ENCODE assay signal across 8 cellular contexts in the genomic region with DNA sequence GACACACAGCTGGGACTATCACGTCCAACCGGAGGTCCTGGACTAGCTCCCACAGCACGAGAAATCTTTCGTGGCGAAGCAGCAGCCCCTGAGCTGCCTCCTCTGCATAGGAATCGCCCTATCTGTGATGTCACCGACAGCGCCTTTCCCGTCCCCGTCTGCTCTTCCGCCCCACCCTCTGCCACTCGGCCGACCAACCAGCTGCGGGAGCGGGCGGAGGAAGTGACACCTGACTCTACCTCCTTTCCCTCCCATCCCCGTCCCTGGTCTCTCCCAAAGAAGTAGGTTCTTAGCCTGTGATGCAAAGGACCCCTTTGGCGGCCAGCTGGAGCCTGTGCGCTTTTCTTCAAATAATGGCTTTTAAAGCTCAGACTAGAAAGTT. TPM values are rescaled to one million over a fixed set of nuclear protein-coding genes. Genes with fewer than 3 reads are reported as not detected.
DNase-seq lines count a peak whose midpoint lies in the region; ATAC-seq, FAIRE-seq and TF ChIP-seq lines count a peak whose summit lies in the region.
"Not testable (repeated sequence)": the region's sequence is repeated elsewhere in the genome, so short reads cannot be mapped to it uniquely, and the experiment has no call there.

No MANE protein-coding gene starts in this region.

- intact Hi-C loops in GM12878 (cut with micrococcal nuclease; ENCODE audit: unreplicated experiment); heart right ventricle (cut with DNase I): not testable (repeated sequence)

- not testable (repeated sequence) for H3K27me3 ChIP-seq in GM23338 (ENCODE audit: insufficient read depth); RWPE2 (ENCODE audit: insufficient read depth, poor library complexity, severe bottlenecking); GM12878 (replicated peaks in 1 of 2; ENCODE audit: control insufficient read depth in 2 of 2, insufficient read depth in 2 of 2, low read length in 1 of 2); heart right ventricle; upper lobe of left lung

- POLR2A ChIA-PET in GM12878 (lab: Charles Lee), result not testable (repeated sequence)

- WGBS in GM12878 (ENCODE audit: insufficient coverage, insufficient replicate concordance, low lambda C conversion rate, missing lambda C conversion rate), result 100% methylated on average over 1 of the region's 19 CpGs
- 20 to 42% methylated on average over 1 to 2 of the region's 19 CpGs for WGBS in heart right ventricle, 2 donors
- WGBS in upper lobe of left lung, 2 donors, result 54% methylated on average over 2 of the region's 19 CpGs; no CpG with 5 or more reads in 1 of the 2 donors

- not testable (repeated sequence) for H4K20me1 ChIP-seq in GM23338 (replicated peaks; ENCODE audit: insufficient read depth); GM12878 (ENCODE audit: control insufficient read depth, insufficient read depth)

- not testable (repeated sequence) for DNase-seq in GM23338 (ENCODE audit: low spot score); RWPE2 (ENCODE audit: low spot score); GM12878 (ENCODE audit: low read depth, low spot score); heart right ventricle; natural killer cell treated with Interleukin-12 subunit alpha and Interleukin-12 subunit beta and Interleukin-15 and Interleukin-18, amount 100 ng/mL, for 72 hours (ENCODE audit: low spot score); upper lobe of left lung

- TF ChIP-seq POLR2A in GM12878 (IDR thresholded peaks at IDR 0.05; ENCODE audit: low read depth, low read length); upper lobe of left lung (IDR thresholded peaks at IDR 0.05): not testable (repeated sequence)

- not testable (repeated sequence) for H3K4me1 Mint-ChIP-seq in GM23338; natural killer cell treated with Interleukin-12 subunit alpha and Interleukin-12 subunit beta and Interleukin-15 and Interleukin-18, amount 100 ng/mL, for 72 hours (ENCODE audit: low read depth in 2 of 2)

- not testable (repeated sequence) for TF ChIP-seq RAD21 in GM12878 (IDR thresholded peaks at IDR 0.05; ENCODE audit: insufficient read depth, low read depth, low read length)

- H3K9me3 ChIP-seq in RWPE2 (ENCODE audit: severe bottlenecking); GM12878 (replicated peaks; ENCODE audit: control insufficient read depth, insufficient read depth, low read length); heart right ventricle; upper lobe of left lung: not testable (repeated sequence)

- H3K36me3 ChIP-seq in GM23338 (ENCODE audit: insufficient read depth); RWPE2 (ENCODE audit: low read depth); GM12878 (ENCODE audit: control insufficient read depth in 2 of 2, insufficient read depth in 2 of 2, low read length in 1 of 2); heart right ventricle; upper lobe of left lung: not testable (repeated sequence)

- SMC1A ChIA-PET in GM12878 (lab: Charles Lee; ENCODE audit: uncharacterized antibody, unreplicated experiment), result not testable (repeated sequence)

- CTCF ChIA-PET in GM12878 (lab: Yijun Ruan, JAX), result not testable (repeated sequence)

- ATAC-seq in GM19023 (IDR thresholded peaks at IDR 0.05; ENCODE audit: unreplicated experiment) (peak; percentile 77), GM23338 (peak; percentile 97), HG03097 (IDR thresholded peaks at IDR 0.05; ENCODE audit: low FRiP score, unreplicated experiment) (peak; percentile 65), RWPE2 (ENCODE audit: low read depth) (peak; percentile 93), GM12878 (peak; percentile 93), heart right ventricle (peak; percentile 96 to 100 (median 99)), upper lobe of left lung (ENCODE audit: low FRiP score in 2 of 2) (peak; percentile 84 to 97)
- peak; percentile 87 to 95 for ATAC-seq in natural killer cell treated with Interleukin-12 subunit alpha and Interleukin-12 subunit beta and Interleukin-15 and Interleukin-18, amount 100 ng/mL, for 72 hours

- TF ChIP-seq EP300 in GM12878 (IDR thresholded peaks at IDR 0.05; ENCODE audit: borderline replicate concordance in 1 of 2, control insufficient read depth in 1 of 2, low read depth in 2 of 2, low read length in 2 of 2); upper lobe of left lung (IDR thresholded peaks at IDR 0.05): not testable (repeated sequence)

- H3F3A ChIP-seq in GM23338 (replicated peaks; ENCODE audit: low read depth), result not testable (repeated sequence)

- H3K9me3 Mint-ChIP-seq in GM23338; natural killer cell treated with Interleukin-12 subunit alpha and Interleukin-12 subunit beta and Interleukin-15 and Interleukin-18, amount 100 ng/mL, for 72 hours: not testable (repeated sequence)

- H3K27ac Mint-ChIP-seq in GM23338, result peak overlapping the region; percentile 93; the same call in 1 of the 2 replicates
- not testable (repeated sequence) for H3K27ac Mint-ChIP-seq in natural killer cell treated with Interleukin-12 subunit alpha and Interleukin-12 subunit beta and Interleukin-15 and Interleukin-18, amount 100 ng/mL, for 72 hours

- H3K36me3 Mint-ChIP-seq in GM23338 (ENCODE audit: low read depth); natural killer cell treated with Interleukin-12 subunit alpha and Interleukin-12 subunit beta and Interleukin-15 and Interleukin-18, amount 100 ng/mL, for 72 hours: not testable (repeated sequence)

- not testable (repeated sequence) for H3K4me3 Mint-ChIP-seq in GM23338; natural killer cell treated with Interleukin-12 subunit alpha and Interleukin-12 subunit beta and Interleukin-15 and Interleukin-18, amount 100 ng/mL, for 72 hours

- H3K27me3 Mint-ChIP-seq in GM23338 (ENCODE audit: insufficient read depth, low read depth, poor library complexity); natural killer cell treated with Interleukin-12 subunit alpha and Interleukin-12 subunit beta and Interleukin-15 and Interleukin-18, amount 100 ng/mL, for 72 hours: not testable (repeated sequence)

- H3K27ac ChIP-seq in GM23338 (ENCODE audit: low read depth); RWPE2 (ENCODE audit: poor library complexity, severe bottlenecking); GM12878 (ENCODE audit: control insufficient read depth, insufficient read depth); heart right ventricle; upper lobe of left lung: not testable (repeated sequence)

- in situ Hi-C loops in GM12878 (cut with MboI), result not testable (repeated sequence)

- not testable (repeated sequence) for H3K4me3 ChIP-seq in GM23338; RWPE2 (ENCODE audit: severe bottlenecking); GM12878; heart right ventricle; upper lobe of left lung

- H3K9ac ChIP-seq in GM12878 (ENCODE audit: control insufficient read depth, insufficient read depth, low read length), result not testable (repeated sequence)

- RAD21 ChIA-PET in GM12878 (lab: Charles Lee; ENCODE audit: unreplicated experiment), result not testable (repeated sequence)

- BruUV-seq in GM12878 (replicated peaks; lab: Mats Ljungman, UMichigan), result not testable (repeated sequence)

- not testable (repeated sequence) for TF ChIP-seq CTCF in GM23338 (conservative IDR thresholded peaks at IDR 0.05; ENCODE audit: low read depth in 2 of 2); RWPE2 (IDR thresholded peaks at IDR 0.05; ENCODE audit: poor library complexity, severe bottlenecking); GM12878 (IDR thresholded peaks at IDR 0.05 in 2 of 3, conservative IDR thresholded peaks at IDR 0.05 in 1 of 3; ENCODE audit: control insufficient read depth in 2 of 3, extremely low read depth in 1 of 3, insufficient read depth in 1 of 3, low read depth in 3 of 3, low read length in 3 of 3); heart right ventricle (IDR thresholded peaks at IDR 0.05); upper lobe of left lung (IDR thresholded peaks at IDR 0.05)

- H3K4me1 ChIP-seq in GM23338 (ENCODE audit: insufficient read depth); RWPE2 (ENCODE audit: insufficient read depth, poor library complexity, severe bottlenecking); GM12878 (ENCODE audit: control insufficient read depth, insufficient read depth, low read length); heart right ventricle; upper lobe of left lung: not testable (repeated sequence)

- not testable (repeated sequence) for H3K4me2 ChIP-seq in GM23338; GM12878 (ENCODE audit: control insufficient read depth, insufficient read depth)

- not testable (repeated sequence) for FAIRE-seq in GM12878 (lab: Jason Lieb, UNC)

- not testable (repeated sequence) for H2AFZ ChIP-seq in GM23338; GM12878 (ENCODE audit: control insufficient read depth, low read depth, low read length)

- H3K9me2 ChIP-seq in GM23338 (ENCODE audit: insufficient read depth), result not testable (repeated sequence)

- not testable (repeated sequence) for H3K79me2 ChIP-seq in GM23338 (replicated peaks; ENCODE audit: insufficient read depth); GM12878 (ENCODE audit: control insufficient read depth, insufficient read depth, low read length)

RNA-seq across cellular contexts. Expression of a gene that starts 59.7 kb away (rescaled TPM):
- 3.1 TPM in 2 replicates for total RNA-seq in GM23338 (2014; rRNA removed; shearing (Covaris generic))
- 1.9 and 2.0 TPM in 2 replicates for polyA plus RNA-seq in GM23338 (2016; fragmentation: Nextera tagmentation; extraction: Ambion mirVana)
- 37.0 and 39.2 TPM in 2 replicates for total RNA-seq in GM12878 (2013; cell fraction: nucleolus; rRNA removed)
- total RNA-seq in GM12878 (2014; rRNA removed), result 8.9 and 10.0 TPM in 2 replicates
- total RNA-seq in GM12878 (2014; rRNA removed; fragmentation: Illumina TruSeq; extraction: Trizol), result 11.7 and 12.3 TPM in 2 replicates
- 11.3 and 11.8 TPM in 2 replicates for total RNA-seq in GM12878 (2021)
- 8.5 TPM for polyA plus RNA-seq in GM12878 (2011; ENCODE audit: low read depth)
- 15.9 and 16.7 TPM in 2 replicates for polyA plus RNA-seq in GM12878 (2011; rRNA removed)
- polyA plus RNA-seq in GM12878 (2011; cell fraction: cytosol; rRNA removed), result 9.3 and 9.4 TPM in 2 replicates
- 41.9 and 45.8 TPM in 2 replicates for polyA plus RNA-seq in GM12878 (2011; cell fraction: nucleus; rRNA removed)
- 9.7 and 11.2 TPM in 2 replicates for polyA plus RNA-seq in GM12878 (2012)
- polyA plus RNA-seq in GM12878 (2014; fragmentation: Illumina TruSeq; extraction: Trizol), result 13.7 and 18.9 TPM in 2 replicates
- 1 to 10 TPM; 2.0 to 3.8 TPM for polyA plus RNA-seq in GM12878 (2014; fragmentation: Nextera tagmentation; extraction: Ambion mirVana)
- 11.6 and 12.5 TPM in 2 replicates for polyA plus RNA-seq in GM12878 (2014; rRNA removed)
- polyA plus RNA-seq in GM12878 (2016; fragmentation: Nextera tagmentation; extraction: Ambion mirVana), result 1 to 10 TPM; 3.6 to 4.9 TPM
- 19.3 and 20.9 TPM in 2 replicates for polyA minus RNA-seq in GM12878 (2011; rRNA and poly(A)+ RNA removed)
- 3.9 and 4.6 TPM in 2 replicates for polyA minus RNA-seq in GM12878 (2011; cell fraction: cytosol; rRNA and poly(A)+ RNA removed)
- 19.1 and 27.1 TPM in 2 replicates for polyA minus RNA-seq in GM12878 (2011; cell fraction: nucleus; rRNA and poly(A)+ RNA removed)
- 1 to 10 TPM; 3.9 to 6.7 (median 5.0) TPM for total RNA-seq in heart right ventricle
- 1 to 10 TPM; 3.8 to 7.5 TPM for polyA plus RNA-seq in heart right ventricle
- 10 to 100 TPM; 13.7 to 20.0 TPM for total RNA-seq in natural killer cell treated with Interleukin-12 subunit alpha and Interleukin-12 subunit beta and Interleukin-15 and Interleukin-18, amount 100 ng/mL, for 72 hours
- 10 to 100 TPM; 15.0 to 44.0 (median 22.9) TPM for total RNA-seq in upper lobe of left lung
